Comparison of ENCODE assay signal across 13 cellular contexts in the genomic region with DNA sequence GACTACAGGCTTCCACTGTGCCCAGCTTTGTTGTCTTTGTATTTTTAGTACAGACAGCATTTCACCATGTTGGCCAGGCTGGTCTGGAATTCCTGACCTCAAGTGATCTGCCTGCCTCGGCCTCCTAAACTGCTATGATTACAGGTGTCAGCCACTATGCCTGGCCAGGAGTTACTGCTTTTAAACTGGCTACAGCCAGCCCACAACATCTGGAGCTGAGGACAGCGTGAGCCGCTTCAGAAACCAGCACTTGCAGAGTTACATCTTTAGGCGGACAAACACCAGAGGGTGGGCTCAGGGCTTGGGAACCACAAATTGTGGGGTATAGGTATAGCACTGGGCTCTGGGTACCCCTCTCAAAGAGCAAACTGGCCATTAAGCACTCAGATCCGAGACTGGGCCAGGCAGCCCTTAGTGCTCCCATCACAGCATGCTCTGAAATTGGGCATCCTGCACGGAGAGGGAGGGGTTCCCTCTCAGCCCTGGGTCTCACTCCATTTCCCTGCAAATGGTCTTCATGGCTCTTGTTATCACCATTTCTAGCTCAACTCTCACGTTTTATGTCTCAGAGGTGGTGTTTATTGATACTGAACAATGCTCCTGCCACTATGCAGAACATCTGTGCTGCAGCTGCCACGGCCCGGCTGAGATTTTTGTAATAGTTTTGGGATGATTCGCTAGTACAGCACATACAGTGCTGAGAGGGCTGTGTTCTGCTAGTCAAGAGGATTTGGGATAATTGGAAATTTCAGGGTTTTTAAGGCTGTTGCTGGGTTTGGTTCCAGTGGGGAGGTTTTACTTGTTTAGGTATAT.
DNase-seq lines count a peak whose midpoint lies in the region; ATAC-seq and TF ChIP-seq lines count a peak whose summit lies in the region.
"Had no signal": no experiment of that assay in that cellular context is flagged by ENCODE, and none has a peak within 500 bp of the region (broad histone marks: within the 10 kb centered on the region; RNA-seq: fewer than 3 reads in every experiment).

No MANE protein-coding gene starts in this region.

- no peaks in the 10 kb centered on the region for H3K36me3 Mint-ChIP-seq in chondrocyte (ENCODE audit: low read depth)
- H3K36me3 Mint-ChIP-seq: natural killer cell treated with Interleukin-12 subunit alpha and Interleukin-12 subunit beta and Interleukin-15 and Interleukin-18, amount 100 ng/mL, for 72 hours had no signal

- intact Hi-C loops in Right ventricle myocardium superior (cut with DNase I), result no loop called here

- H3K27me3 ChIP-seq in right atrium auricular region (no peaks in the 10 kb centered on the region), kidney epithelial cell (ENCODE audit: control insufficient read depth, insufficient read depth, low read length) (no peaks in the 10 kb centered on the region)
- H3K27me3 ChIP-seq: thyroid gland had no signal

- ATAC-seq in Right ventricle myocardium superior (ENCODE audit: poor library complexity) (peak; percentile 73), GM21528 (IDR thresholded peaks at IDR 0.05; ENCODE audit: low FRiP score, unreplicated experiment) (no peak)
- ATAC-seq: natural killer cell treated with Interleukin-12 subunit alpha and Interleukin-12 subunit beta and Interleukin-15 and Interleukin-18, amount 100 ng/mL, for 72 hours had no signal

- H3K36me3 ChIP-seq in right atrium auricular region (no peaks in the 10 kb centered on the region), kidney epithelial cell (ENCODE audit: control insufficient read depth, insufficient read depth, low read length) (no peaks in the 10 kb centered on the region)
- H3K36me3 ChIP-seq: cardiac muscle cell, thyroid gland had no signal

- H3K4me3 ChIP-seq in right atrium auricular region, result no peak overlapping the region
- H3K4me3 ChIP-seq in kidney epithelial cell (ENCODE audit: low read depth, low read length), result no peak overlapping the region
- H3K4me3 ChIP-seq: cardiac muscle cell, thyroid gland had no signal

- peaks cover 19% of the 10 kb centered on the region for H3K4me1 Mint-ChIP-seq in chondrocyte (ENCODE audit: low read depth)

- no peak overlapping the region for H3K4me3 Mint-ChIP-seq in chondrocyte (ENCODE audit: unreplicated experiment)
- H3K4me3 Mint-ChIP-seq: natural killer cell treated with Interleukin-12 subunit alpha and Interleukin-12 subunit beta and Interleukin-15 and Interleukin-18, amount 100 ng/mL, for 72 hours had no signal

- TF ChIP-seq CTCF in right atrium auricular region (IDR thresholded peaks at IDR 0.05), result no peak
- TF ChIP-seq CTCF in chondrocyte (IDR thresholded peaks at IDR 0.05), result no peak
- no peak for TF ChIP-seq CTCF in kidney epithelial cell (IDR thresholded peaks at IDR 0.05; ENCODE audit: insufficient read depth, low read length, poor library complexity, severe bottlenecking)

- peaks cover 0 to 8% of the 10 kb centered on the region in 2 donors for H3K4me1 ChIP-seq in right atrium auricular region
- H3K4me1 ChIP-seq: thyroid gland had no signal

- H3K9me3 Mint-ChIP-seq in chondrocyte (ENCODE audit: low read depth), result peaks cover 6% of the 10 kb centered on the region

- H3K9me3 ChIP-seq in right atrium auricular region, result peaks cover 5 to 6% of the 10 kb centered on the region in 2 donors
- H3K9me3 ChIP-seq: thyroid gland had no signal

- DNase-seq in Right ventricle myocardium superior (no peak), right atrium auricular region (ENCODE audit: low spot score) (no peak), chondrocyte (ENCODE audit: low spot score) (no peak), kidney epithelial cell (ENCODE audit: low read depth) (peak; percentile 51), NCI-H748 treated with DMSO at 0.1 percent for 48 hours (lab: John Stamatoyannopoulos, UW) (no peak), foreskin melanocyte (no peak)
- no peak for DNase-seq in effector CD8-positive, alpha-beta T cell (lab: John Stamatoyannopoulos, UW)
- DNase-seq: activated T-cell treated with anti-CD3 and anti-CD28 coated beads, Interleukin-2, amount 50 U/mL, for 48 hours; thyroid gland had no signal

- no peak overlapping the region for H3K27ac ChIP-seq in right atrium auricular region
- H3K27ac ChIP-seq: cardiac muscle cell, epithelial cell of prostate, thyroid gland had no signal

- no peaks in the 10 kb centered on the region for H3K27me3 Mint-ChIP-seq in chondrocyte (ENCODE audit: low read depth)

- peak overlapping the region; percentile 53 for H3K27ac Mint-ChIP-seq in chondrocyte (ENCODE audit: unreplicated experiment)
- H3K27ac Mint-ChIP-seq: natural killer cell treated with Interleukin-12 subunit alpha and Interleukin-12 subunit beta and Interleukin-15 and Interleukin-18, amount 100 ng/mL, for 72 hours had no signal
